In genomic region chr4:59175588-59175987, GRCh38 we compare ENCODE assay signal across 17 cellular contexts.
DNase-seq lines count a peak whose midpoint lies in the region; ATAC-seq, FAIRE-seq and TF ChIP-seq lines count a peak whose summit lies in the region.
"Had no signal": no experiment of that assay in that cellular context is flagged by ENCODE, and none has a peak within 500 bp of the region (broad histone marks: within the 10 kb centered on the region; RNA-seq: fewer than 3 reads in every experiment).

No MANE protein-coding gene starts in this region.

- H4K20me1 ChIP-seq in HepG2 (ENCODE audit: insufficient read depth, low read length) = no peaks in the 10 kb centered on the region
- H4K20me1 ChIP-seq: BLaER1 had no signal

- H3K36me3 ChIP-seq in HepG2 (replicated peaks in 1 of 2; ENCODE audit: control insufficient read depth in 1 of 2, insufficient read depth in 2 of 2, low read length in 2 of 2) (no peaks in the 10 kb centered on the region), right lobe of liver (no peaks in the 10 kb centered on the region)
- H3K36me3 ChIP-seq: BLaER1 had no signal

- H3K27ac ChIP-seq in HepG2 (ENCODE audit: extremely low read length, insufficient read depth, low read length) (no peak overlapping the region), right lobe of liver (no peak overlapping the region)
- H3K27ac ChIP-seq: 22Rv1, BLaER1 had no signal

- no peak overlapping the region for H3K4me3 ChIP-seq in HepG2 (replicated peaks in 1 of 3; ENCODE audit: insufficient read depth in 1 of 3, low read depth in 2 of 3, low read length in 3 of 3)
- no peak overlapping the region for H3K4me3 ChIP-seq in right lobe of liver
- H3K4me3 ChIP-seq: BLaER1, GM23338 had no signal

- no peak overlapping the region for H3K4me2 ChIP-seq in HepG2 (ENCODE audit: low read depth, low read length)
- H3K4me2 ChIP-seq: BLaER1, GM23338 had no signal

- intact Hi-C loops in HepG2 (cut with micrococcal nuclease; ENCODE audit: unreplicated experiment) (no loop called here), right lobe of liver (cut with DNase I) (no loop called here), sciatic nerve (cut with DNase I) (no loop called here)

- BruUV-seq in HepG2 (replicated peaks; lab: Mats Ljungman, UMichigan) = no TSS peak

- H3K4me1 ChIP-seq in HepG2 (ENCODE audit: insufficient read depth, low read length) (no peaks in the 10 kb centered on the region), right lobe of liver (no peaks in the 10 kb centered on the region)
- H3K4me1 ChIP-seq: BLaER1 had no signal

- no peak for TF ChIP-seq RAD21 in HepG2 (CRISPR knock-in tag; IDR thresholded peaks at IDR 0.05)

- H3K9ac ChIP-seq in HepG2 (ENCODE audit: insufficient read depth, low read depth, low read length) = no peak overlapping the region
- H3K9ac ChIP-seq: BLaER1 had no signal

- TF ChIP-seq EP300 in HepG2 (IDR thresholded peaks at IDR 0.05; ENCODE audit: low read depth in 2 of 2, low read length in 2 of 2) (no peak), HepG2 (CRISPR knock-in tag; IDR thresholded peaks at IDR 0.05; ENCODE audit: borderline replicate concordance) (no peak)

- WGBS in HepG2 (ENCODE audit: low lambda C conversion rate) = 0% methylated on average over 1 of the region's 1 CpG
- WGBS in right lobe of liver (ENCODE audit: insufficient coverage, low coverage, low lambda C conversion rate, missing lambda C conversion rate) = 32% methylated on average over 1 of the region's 1 CpG

- DNase-seq in NCI-H1436 (lab: John Stamatoyannopoulos, UW) (peak; percentile 12), NCI-H1436 treated with DMSO at 0.1 percent for 48 hours (lab: John Stamatoyannopoulos, UW) (no peak), HepG2 (ENCODE audit: low spot score) (no peak), right lobe of liver (no peak), NCI-H1417 treated with DMSO at 0.1 percent for 48 hours (lab: John Stamatoyannopoulos, UW) (peak; percentile 17), glomerular visceral epithelial cell (ENCODE audit: extremely low spot score) (no peak), sciatic nerve (ENCODE audit: low spot score) (no peak), DMS79 (lab: John Stamatoyannopoulos, UW) (no peak)
- DNase-seq: Calu3, DMS53, GDM1, HCEC 1CT had no signal

- no peaks in the 10 kb centered on the region for H3K79me2 ChIP-seq in HepG2 (ENCODE audit: insufficient read depth, low read length)

- in situ Hi-C loops in HepG2 (cut with HindIII; ENCODE audit: extremely low pct_ligation_motif_present, low pct_unique_long_range_greater_than_20kb) = no loop called here

- TF ChIP-seq CTCF in HepG2 (CRISPR knock-in tag; IDR thresholded peaks at IDR 0.05) (no peak), right lobe of liver (IDR thresholded peaks at IDR 0.05) (no peak)

- CTCF ChIA-PET in HepG2 (lab: Yijun Ruan, JAX; ENCODE audit: low intra/inter-chr PET ratio, low total read pairs) = no interaction called here

- H3K27me3 ChIP-seq in HepG2 (ENCODE audit: control insufficient read depth in 1 of 2, insufficient read depth in 2 of 2, low read length in 2 of 2) = no peaks in the 10 kb centered on the region
- no peaks in the 10 kb centered on the region for H3K27me3 ChIP-seq in right lobe of liver
- H3K27me3 ChIP-seq: BLaER1 had no signal

- ATAC-seq in HepG2 = no peak
- ATAC-seq in right lobe of liver = no peak
- no peak for ATAC-seq in sciatic nerve
- ATAC-seq: GM23338 had no signal

- H2AFZ ChIP-seq in HepG2 (ENCODE audit: low read length) = no peak overlapping the region
- H2AFZ ChIP-seq: GM23338 had no signal

- H3K9me3 ChIP-seq in HepG2 (ENCODE audit: low read length) (no peaks in the 10 kb centered on the region), right lobe of liver (no peaks in the 10 kb centered on the region)
- H3K9me3 ChIP-seq: BLaER1 had no signal

- POLR2A ChIA-PET in HepG2 (lab: Yijun Ruan, JAX) = no interaction called here

- no peak for TF ChIP-seq POLR2A in HepG2 (IDR thresholded peaks at IDR 0.05; ENCODE audit: insufficient read depth in 1 of 2, low read depth in 2 of 2, low read length in 2 of 2)
- TF ChIP-seq POLR2A in right lobe of liver (IDR thresholded peaks at IDR 0.05) = no peak

- FAIRE-seq in HepG2 (lab: Jason Lieb, UNC) = no peak
- FAIRE-seq: GM12892, H54 had no signal

TF ChIP-seq in HepG2, 621 proteins besides CTCF, POLR2A, EP300 and RAD21:
- TF ChIP-seq ZNF562 (CRISPR knock-in tag; IDR thresholded peaks at IDR 0.05; ENCODE audit: borderline replicate concordance) = no peak
- TF ChIP-seq SMARCE1 (IDR thresholded peaks at IDR 0.05; ENCODE audit: borderline replicate concordance) = no peak
- TF ChIP-seq MAFF (IDR thresholded peaks at IDR 0.05; ENCODE audit: low read depth, low read length) = 0 out of 2 replicates have a peak, but pooled peaks have one; percentile 39
- TF ChIP-seq MAFK (conservative IDR thresholded peaks at IDR 0.05 in 1 of 2, IDR thresholded peaks at IDR 0.05 in 1 of 2; ENCODE audit: low read length in 2 of 2) = peak; percentile 11 to 54; a peak in 2 of 4 replicates
TF ChIP-seq in HepG2: peak in this region for 2.

Comparison
In these comparisons a context has a peak if more than half of its experiments do, and no peak if none do; other contexts are left out.
1. DNase-seq: peak in NCI-H1436 (single experiment) and NCI-H1417 treated with DMSO at 0.1 percent for 48 hours (single experiment); none in NCI-H1436 treated with DMSO at 0.1 percent for 48 hours (single experiment), HepG2 (single experiment), right lobe of liver (0 of 3), glomerular visceral epithelial cell (single experiment), sciatic nerve (single experiment) and DMS79 (single experiment).